In the genomic region with DNA sequence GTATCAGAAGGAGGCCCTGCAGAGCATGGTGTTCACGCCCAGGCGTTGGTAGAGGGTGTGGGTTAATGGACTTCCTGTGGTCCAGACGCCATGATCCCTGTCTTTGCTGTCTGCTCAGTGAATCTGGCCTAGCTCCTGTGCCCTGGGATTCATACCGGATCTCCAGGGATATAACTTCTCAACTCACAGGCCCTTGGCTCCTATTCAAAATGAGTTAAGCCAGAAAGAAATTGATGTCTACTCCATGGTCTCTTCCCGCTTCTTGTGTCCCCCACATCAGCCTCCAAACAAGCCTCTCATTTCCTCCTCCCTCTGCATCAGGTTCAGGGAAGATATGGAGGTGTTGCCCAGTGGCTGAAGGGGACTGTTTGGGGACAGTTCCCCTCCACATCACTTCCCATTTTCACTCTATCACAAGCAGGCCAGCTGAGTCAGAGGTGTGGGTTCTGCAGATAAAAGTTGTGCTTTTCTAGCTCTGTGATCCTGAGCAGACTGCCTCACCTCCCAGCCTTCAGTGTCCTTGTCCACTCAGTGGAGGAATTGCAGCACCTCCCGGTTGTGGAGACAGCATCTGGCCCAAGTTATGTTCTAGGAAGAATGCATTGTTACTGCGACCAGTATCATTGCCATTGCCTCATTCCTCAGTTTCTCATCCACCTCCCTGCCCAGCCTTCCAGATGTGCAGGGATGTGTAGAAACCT, we compare ENCODE assay signal across 1 cellular context.
TF ChIP-seq lines count a peak whose summit lies in the region.

No MANE protein-coding gene starts in this region.

TF ChIP-seq in K562, 482 proteins besides CTCF, POLR2A, EP300 and RAD21 (continued from another document and continues in another):
- no peak for TF ChIP-seq SAFB (IDR thresholded peaks at IDR 0.05; ENCODE audit: borderline replicate concordance, low read depth, low read length)
- TF ChIP-seq TFAP4 (CRISPR knock-in tag; IDR thresholded peaks at IDR 0.05; ENCODE audit: borderline replicate concordance), result peak; percentile 94
- TF ChIP-seq SRSF3 (IDR thresholded peaks at IDR 0.05; ENCODE audit: insufficient read depth, low read length), result no peak
- peak; percentile 32 for TF ChIP-seq TAF1 (IDR thresholded peaks at IDR 0.05; ENCODE audit: control insufficient read depth, extremely low read depth, insufficient read depth, low read length, severe bottlenecking)
- no peak for TF ChIP-seq CSDE1 (IDR thresholded peaks at IDR 0.05)
- TF ChIP-seq IRF1 (CRISPR knock-in tag; IDR thresholded peaks at IDR 0.05; ENCODE audit: borderline replicate concordance), result no peak
- TF ChIP-seq, protein P1, sequence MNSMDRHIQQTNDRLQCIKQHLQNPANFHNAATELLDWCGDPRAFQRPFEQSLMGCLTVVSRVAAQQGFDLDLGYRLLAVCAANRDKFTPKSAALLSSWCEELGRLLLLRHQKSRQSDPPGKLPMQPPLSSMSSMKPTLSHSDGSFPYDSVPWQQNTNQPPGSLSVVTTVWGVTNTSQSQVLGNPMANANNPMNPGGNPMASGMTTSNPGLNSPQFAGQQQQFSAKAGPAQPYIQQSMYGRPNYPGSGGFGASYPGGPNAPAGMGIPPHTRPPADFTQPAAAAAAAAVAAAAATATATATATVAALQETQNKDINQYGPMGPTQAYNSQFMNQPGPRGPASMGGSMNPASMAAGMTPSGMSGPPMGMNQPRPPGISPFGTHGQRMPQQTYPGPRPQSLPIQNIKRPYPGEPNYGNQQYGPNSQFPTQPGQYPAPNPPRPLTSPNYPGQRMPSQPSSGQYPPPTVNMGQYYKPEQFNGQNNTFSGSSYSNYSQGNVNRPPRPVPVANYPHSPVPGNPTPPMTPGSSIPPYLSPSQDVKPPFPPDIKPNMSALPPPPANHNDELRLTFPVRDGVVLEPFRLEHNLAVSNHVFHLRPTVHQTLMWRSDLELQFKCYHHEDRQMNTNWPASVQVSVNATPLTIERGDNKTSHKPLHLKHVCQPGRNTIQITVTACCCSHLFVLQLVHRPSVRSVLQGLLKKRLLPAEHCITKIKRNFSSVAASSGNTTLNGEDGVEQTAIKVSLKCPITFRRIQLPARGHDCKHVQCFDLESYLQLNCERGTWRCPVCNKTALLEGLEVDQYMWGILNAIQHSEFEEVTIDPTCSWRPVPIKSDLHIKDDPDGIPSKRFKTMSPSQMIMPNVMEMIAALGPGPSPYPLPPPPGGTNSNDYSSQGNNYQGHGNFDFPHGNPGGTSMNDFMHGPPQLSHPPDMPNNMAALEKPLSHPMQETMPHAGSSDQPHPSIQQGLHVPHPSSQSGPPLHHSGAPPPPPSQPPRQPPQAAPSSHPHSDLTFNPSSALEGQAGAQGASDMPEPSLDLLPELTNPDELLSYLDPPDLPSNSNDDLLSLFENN (IDR thresholded peaks at IDR 0.05; ENCODE audit: low read depth in 2 of 2, low read length in 2 of 2), result peak in 1 of 2 experiments; percentile 80; a peak in 1 of 4 replicates
- no peak for TF ChIP-seq CBX1 (IDR thresholded peaks at IDR 0.05; ENCODE audit: low read depth)
- no peak for TF ChIP-seq ZNF124 (CRISPR knock-in tag; IDR thresholded peaks at IDR 0.05)
- no peak for TF ChIP-seq ZNF644 (tag; IDR thresholded peaks at IDR 0.05; ENCODE audit: low read depth)
- TF ChIP-seq ZNF24 (IDR thresholded peaks at IDR 0.05), result peak; percentile 24; the same call in 1 of the 2 replicates
- TF ChIP-seq CHCHD3 (CRISPR knock-in tag; IDR thresholded peaks at IDR 0.05), result no peak
- TF ChIP-seq ZSCAN29 (IDR thresholded peaks at IDR 0.05), result 0 out of 2 replicates have a peak, but pooled peaks have one; percentile 36
- TF ChIP-seq TBP (optimal IDR thresholded peaks at IDR 0.05; ENCODE audit: low read depth, low read length), result peak; percentile 41
- peak; percentile 95 for TF ChIP-seq CTBP1 (IDR thresholded peaks at IDR 0.05; ENCODE audit: borderline replicate concordance)
- TF ChIP-seq SRSF1 (IDR thresholded peaks at IDR 0.05; ENCODE audit: low read depth, low read length), result no peak
- no peak for TF ChIP-seq SRF (CRISPR knock-in tag; IDR thresholded peaks at IDR 0.05)
- TF ChIP-seq ZNF76 (CRISPR knock-in tag; IDR thresholded peaks at IDR 0.05; ENCODE audit: borderline replicate concordance), result no peak
- TF ChIP-seq XRCC5 (IDR thresholded peaks at IDR 0.05; ENCODE audit: low read depth, low read length), result peak; percentile 54; the same call in 1 of the 2 replicates
- no peak for TF ChIP-seq ZFPM2 (CRISPR knock-in tag; IDR thresholded peaks at IDR 0.05)
- TF ChIP-seq HMGN3 (IDR thresholded peaks at IDR 0.05; ENCODE audit: borderline replicate concordance, extremely low read depth, insufficient read length, low read depth, low read length), result no peak
- TF ChIP-seq, protein P2, sequence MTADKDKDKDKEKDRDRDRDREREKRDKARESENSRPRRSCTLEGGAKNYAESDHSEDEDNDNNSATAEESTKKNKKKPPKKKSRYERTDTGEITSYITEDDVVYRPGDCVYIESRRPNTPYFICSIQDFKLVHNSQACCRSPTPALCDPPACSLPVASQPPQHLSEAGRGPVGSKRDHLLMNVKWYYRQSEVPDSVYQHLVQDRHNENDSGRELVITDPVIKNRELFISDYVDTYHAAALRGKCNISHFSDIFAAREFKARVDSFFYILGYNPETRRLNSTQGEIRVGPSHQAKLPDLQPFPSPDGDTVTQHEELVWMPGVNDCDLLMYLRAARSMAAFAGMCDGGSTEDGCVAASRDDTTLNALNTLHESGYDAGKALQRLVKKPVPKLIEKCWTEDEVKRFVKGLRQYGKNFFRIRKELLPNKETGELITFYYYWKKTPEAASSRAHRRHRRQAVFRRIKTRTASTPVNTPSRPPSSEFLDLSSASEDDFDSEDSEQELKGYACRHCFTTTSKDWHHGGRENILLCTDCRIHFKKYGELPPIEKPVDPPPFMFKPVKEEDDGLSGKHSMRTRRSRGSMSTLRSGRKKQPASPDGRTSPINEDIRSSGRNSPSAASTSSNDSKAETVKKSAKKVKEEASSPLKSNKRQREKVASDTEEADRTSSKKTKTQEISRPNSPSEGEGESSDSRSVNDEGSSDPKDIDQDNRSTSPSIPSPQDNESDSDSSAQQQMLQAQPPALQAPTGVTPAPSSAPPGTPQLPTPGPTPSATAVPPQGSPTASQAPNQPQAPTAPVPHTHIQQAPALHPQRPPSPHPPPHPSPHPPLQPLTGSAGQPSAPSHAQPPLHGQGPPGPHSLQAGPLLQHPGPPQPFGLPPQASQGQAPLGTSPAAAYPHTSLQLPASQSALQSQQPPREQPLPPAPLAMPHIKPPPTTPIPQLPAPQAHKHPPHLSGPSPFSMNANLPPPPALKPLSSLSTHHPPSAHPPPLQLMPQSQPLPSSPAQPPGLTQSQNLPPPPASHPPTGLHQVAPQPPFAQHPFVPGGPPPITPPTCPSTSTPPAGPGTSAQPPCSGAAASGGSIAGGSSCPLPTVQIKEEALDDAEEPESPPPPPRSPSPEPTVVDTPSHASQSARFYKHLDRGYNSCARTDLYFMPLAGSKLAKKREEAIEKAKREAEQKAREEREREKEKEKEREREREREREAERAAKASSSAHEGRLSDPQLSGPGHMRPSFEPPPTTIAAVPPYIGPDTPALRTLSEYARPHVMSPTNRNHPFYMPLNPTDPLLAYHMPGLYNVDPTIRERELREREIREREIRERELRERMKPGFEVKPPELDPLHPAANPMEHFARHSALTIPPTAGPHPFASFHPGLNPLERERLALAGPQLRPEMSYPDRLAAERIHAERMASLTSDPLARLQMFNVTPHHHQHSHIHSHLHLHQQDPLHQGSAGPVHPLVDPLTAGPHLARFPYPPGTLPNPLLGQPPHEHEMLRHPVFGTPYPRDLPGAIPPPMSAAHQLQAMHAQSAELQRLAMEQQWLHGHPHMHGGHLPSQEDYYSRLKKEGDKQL (CRISPR knock-in tag; IDR thresholded peaks at IDR 0.05; ENCODE audit: borderline replicate concordance), result no peak
- peak; percentile 88 for TF ChIP-seq SMAD4 (CRISPR knock-in tag; conservative IDR thresholded peaks at IDR 0.05)
- peak; percentile 77 for TF ChIP-seq ETV5 (CRISPR knock-in tag; IDR thresholded peaks at IDR 0.05; ENCODE audit: low read depth)
- no peak for TF ChIP-seq FOXA3 (CRISPR knock-in tag; conservative IDR thresholded peaks at IDR 0.05 in 1 of 2, IDR thresholded peaks at IDR 0.05 in 1 of 2)
- TF ChIP-seq POLR2AphosphoS5 (IDR thresholded peaks at IDR 0.05; ENCODE audit: control insufficient read depth, insufficient read depth, low read depth, low read length), result peak; percentile 92
- peak; percentile 75 to 90; a peak in 3 of 4 replicates for TF ChIP-seq RCOR1 (IDR thresholded peaks at IDR 0.05; ENCODE audit: borderline replicate concordance in 1 of 2, low read depth in 2 of 2, low read length in 2 of 2)
- peak; percentile 22; the same call in 1 of the 2 replicates for TF ChIP-seq MAX (CRISPR knock-in tag; IDR thresholded peaks at IDR 0.05)
- 0 out of 2 replicates have a peak, but pooled peaks have one; percentile 22 for TF ChIP-seq GABPB1 (CRISPR knock-in tag; IDR thresholded peaks at IDR 0.05)
- no peak for TF ChIP-seq GATAD2B (IDR thresholded peaks at IDR 0.05; ENCODE audit: borderline replicate concordance)
- no peak for TF ChIP-seq KAT2B (IDR thresholded peaks at IDR 0.05; ENCODE audit: low read depth, low read length)
- no peak for TF ChIP-seq DEAF1 (CRISPR knock-in tag; IDR thresholded peaks at IDR 0.05)
